1 cellular context compared by ENCODE assay signal in genomic region chr15:64993290-64993689, GRCh38.
TF ChIP-seq lines count a peak whose summit lies in the region.

No MANE protein-coding gene starts in this region.

TF ChIP-seq in GM12878, 131 proteins besides CTCF, POLR2A, EP300 and RAD21:
- no peak for TF ChIP-seq STAT1 (conservative IDR thresholded peaks at IDR 0.05)
- TF ChIP-seq NBN (IDR thresholded peaks at IDR 0.05), result no peak
- no peak for TF ChIP-seq ATF3 (IDR thresholded peaks at IDR 0.05; ENCODE audit: borderline replicate concordance, extremely low read depth, low read depth, low read length)
- no peak for TF ChIP-seq SUPT20H (IDR thresholded peaks at IDR 0.05; ENCODE audit: borderline replicate concordance, control insufficient read depth, low read depth, low read length)
- TF ChIP-seq HCFC1 (IDR thresholded peaks at IDR 0.05; ENCODE audit: low read length), result no peak
- no peak for TF ChIP-seq TCF12 (IDR thresholded peaks at IDR 0.05; ENCODE audit: low read depth, low read length)
- no peak for TF ChIP-seq ZNF622 (IDR thresholded peaks at IDR 0.05)
- TF ChIP-seq POLR2AphosphoS5 (IDR thresholded peaks at IDR 0.05; ENCODE audit: low read length), result no peak
- TF ChIP-seq POLR2AphosphoS2 (IDR thresholded peaks at IDR 0.05; ENCODE audit: low read depth, low read length), result no peak
- TF ChIP-seq, protein P1, sequence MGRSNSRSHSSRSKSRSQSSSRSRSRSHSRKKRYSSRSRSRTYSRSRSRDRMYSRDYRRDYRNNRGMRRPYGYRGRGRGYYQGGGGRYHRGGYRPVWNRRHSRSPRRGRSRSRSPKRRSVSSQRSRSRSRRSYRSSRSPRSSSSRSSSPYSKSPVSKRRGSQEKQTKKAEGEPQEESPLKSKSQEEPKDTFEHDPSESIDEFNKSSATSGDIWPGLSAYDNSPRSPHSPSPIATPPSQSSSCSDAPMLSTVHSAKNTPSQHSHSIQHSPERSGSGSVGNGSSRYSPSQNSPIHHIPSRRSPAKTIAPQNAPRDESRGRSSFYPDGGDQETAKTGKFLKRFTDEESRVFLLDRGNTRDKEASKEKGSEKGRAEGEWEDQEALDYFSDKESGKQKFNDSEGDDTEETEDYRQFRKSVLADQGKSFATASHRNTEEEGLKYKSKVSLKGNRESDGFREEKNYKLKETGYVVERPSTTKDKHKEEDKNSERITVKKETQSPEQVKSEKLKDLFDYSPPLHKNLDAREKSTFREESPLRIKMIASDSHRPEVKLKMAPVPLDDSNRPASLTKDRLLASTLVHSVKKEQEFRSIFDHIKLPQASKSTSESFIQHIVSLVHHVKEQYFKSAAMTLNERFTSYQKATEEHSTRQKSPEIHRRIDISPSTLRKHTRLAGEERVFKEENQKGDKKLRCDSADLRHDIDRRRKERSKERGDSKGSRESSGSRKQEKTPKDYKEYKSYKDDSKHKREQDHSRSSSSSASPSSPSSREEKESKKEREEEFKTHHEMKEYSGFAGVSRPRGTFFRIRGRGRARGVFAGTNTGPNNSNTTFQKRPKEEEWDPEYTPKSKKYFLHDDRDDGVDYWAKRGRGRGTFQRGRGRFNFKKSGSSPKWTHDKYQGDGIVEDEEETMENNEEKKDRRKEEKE (IDR thresholded peaks at IDR 0.05), result no peak
- no peak for TF ChIP-seq ZNF274 (IDR thresholded peaks at IDR 0.05; ENCODE audit: insufficient read depth, insufficient read length)
- no peak for TF ChIP-seq SPI1 (IDR thresholded peaks at IDR 0.05; ENCODE audit: borderline replicate concordance, insufficient read depth, low read depth, low read length)
- no peak for TF ChIP-seq SMAD5 (IDR thresholded peaks at IDR 0.05; ENCODE audit: low read depth)
- TF ChIP-seq PAX8 (IDR thresholded peaks at IDR 0.05), result no peak
- no peak for TF ChIP-seq KDM1A (IDR thresholded peaks at IDR 0.05; ENCODE audit: borderline replicate concordance)
TF ChIP-seq in GM12878: peak in this region for 0.
